Comparison of ENCODE assay signal across 15 cellular contexts in the genomic region with DNA sequence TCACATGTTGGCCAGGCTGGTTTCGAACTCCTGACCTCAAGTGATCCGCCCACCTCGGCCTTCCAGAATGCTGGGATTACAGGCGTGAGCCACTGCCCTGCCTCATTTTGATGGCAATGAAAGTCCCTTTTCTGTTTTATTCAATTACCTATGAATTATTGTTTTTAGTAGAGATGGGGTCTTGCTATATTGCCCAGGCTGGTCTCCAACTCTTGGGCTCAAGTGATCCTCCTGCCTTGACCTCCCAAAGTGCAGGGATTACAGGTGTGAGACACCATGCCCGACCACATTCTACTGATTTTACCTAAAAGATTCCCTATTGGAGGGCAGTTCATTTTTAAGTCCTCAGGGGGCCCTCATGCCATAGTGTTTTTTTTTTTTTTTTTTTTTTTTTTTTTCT. TPM values are rescaled to one million over a fixed set of nuclear protein-coding genes. Genes with fewer than 3 reads are reported as not detected.
DNase-seq lines count a peak whose midpoint lies in the region; ATAC-seq and TF ChIP-seq lines count a peak whose summit lies in the region.
"Not testable (repeated sequence)": the region's sequence is repeated elsewhere in the genome, so short reads cannot be mapped to it uniquely, and the experiment has no call there.
"Had no signal": no experiment of that assay in that cellular context is flagged by ENCODE, and none has a peak within 500 bp of the region (broad histone marks: within the 10 kb centered on the region; RNA-seq: fewer than 3 reads in every experiment).

No MANE protein-coding gene starts in this region.

- H2AFZ ChIP-seq in GM23248: not testable (repeated sequence)

- H3K4me1 Mint-ChIP-seq in WTC11: not testable (repeated sequence)
- H3K4me1 Mint-ChIP-seq in osteocyte (ENCODE audit: unreplicated experiment): peaks cover 44% of the 10 kb centered on the region
- H3K4me1 Mint-ChIP-seq in stimulated activated effector memory CD8-positive, alpha-beta T cell treated with anti-CD3 and anti-CD28 coated beads, Interleukin-12 subunit alpha, Interleukin-12 subunit beta, amount 100 ng/mL, for 72 hours: peaks cover 26% of the 10 kb centered on the region

- not testable (repeated sequence) for H3K9me2 ChIP-seq in GM23248 (ENCODE audit: insufficient read depth)

- not testable (repeated sequence) for TF ChIP-seq POLR2A in esophagus squamous epithelium (IDR thresholded peaks at IDR 0.05)

- H3K27ac Mint-ChIP-seq in WTC11: not testable (repeated sequence)
- H3K27ac Mint-ChIP-seq in osteocyte (ENCODE audit: unreplicated experiment): peak overlapping the region; percentile 54
- peak overlapping the region; percentile 39 for H3K27ac Mint-ChIP-seq in stimulated activated effector memory CD8-positive, alpha-beta T cell treated with anti-CD3 and anti-CD28 coated beads, Interleukin-12 subunit alpha, Interleukin-12 subunit beta, amount 100 ng/mL, for 72 hours

- CTCF ChIA-PET in RWPE1 (lab: Yijun Ruan, JAX): not testable (repeated sequence)
- CTCF ChIA-PET in WTC11 (lab: Charles Lee): interaction anchor here (1.4 kb wide), 1 partner anchor 15 kb away, joined by 18 read pairs; no protein-coding TSS in a partner anchor

- DNase-seq in GM23248; RWPE1 (ENCODE audit: low spot score); WTC11 (ENCODE audit: low spot score); esophagus squamous epithelium (lab: John Stamatoyannopoulos, UW); osteocyte (ENCODE audit: extremely low spot score, unreplicated experiment); stimulated activated effector memory CD8-positive, alpha-beta T cell treated with anti-CD3 and anti-CD28 coated beads, Interleukin-12 subunit alpha, Interleukin-12 subunit beta, amount 100 ng/mL, for 72 hours (ENCODE audit: low spot score in 2 of 2): not testable (repeated sequence)

- H3K27me3 ChIP-seq in GM23248 (replicated peaks; ENCODE audit: insufficient read depth); esophagus squamous epithelium: not testable (repeated sequence)

- POLR2A ChIA-PET in RWPE1 (lab: Yijun Ruan, JAX; ENCODE audit: low non-redundant PET): not testable (repeated sequence)
- POLR2A ChIA-PET in WTC11 (lab: Charles Lee): interaction anchor here (1.4 kb wide), 1 partner anchor 24 kb away, joined by 4 read pairs; the partner anchor contains the start of gene DNAJB1

- not testable (repeated sequence) for ATAC-seq in WTC11; stimulated activated effector memory CD8-positive, alpha-beta T cell treated with anti-CD3 and anti-CD28 coated beads, Interleukin-12 subunit alpha, Interleukin-12 subunit beta, amount 100 ng/mL, for 72 hours

- H3K4me2 ChIP-seq in GM23248 (ENCODE audit: unreplicated experiment): not testable (repeated sequence)

- in situ Hi-C loops in GM23248 (cut with MboI): not testable (repeated sequence)

- 80 to 82% methylated on average over 5 of the region's 5 CpGs for WGBS in GM23248 (ENCODE audit: low coverage in 1 of 2, low lambda C conversion rate in 2 of 2, missing lambda C conversion rate in 2 of 2), 2 experiments
- 70 to 79% methylated on average over 5 of the region's 5 CpGs for WGBS in esophagus squamous epithelium, 2 donors

- H3K36me3 Mint-ChIP-seq in WTC11; osteocyte (ENCODE audit: unreplicated experiment): not testable (repeated sequence)
- H3K36me3 Mint-ChIP-seq in stimulated activated effector memory CD8-positive, alpha-beta T cell treated with anti-CD3 and anti-CD28 coated beads, Interleukin-12 subunit alpha, Interleukin-12 subunit beta, amount 100 ng/mL, for 72 hours: peaks cover 31% of the 10 kb centered on the region

- H3K4me3 Mint-ChIP-seq in WTC11; osteocyte (ENCODE audit: unreplicated experiment); stimulated activated effector memory CD8-positive, alpha-beta T cell treated with anti-CD3 and anti-CD28 coated beads, Interleukin-12 subunit alpha, Interleukin-12 subunit beta, amount 100 ng/mL, for 72 hours: not testable (repeated sequence)

- H3K4me3 ChIP-seq in GM23248, esophagus squamous epithelium: not testable (repeated sequence)

- intact Hi-C loops in esophagus squamous epithelium (cut with DNase I): not testable (repeated sequence)

- H3K9ac ChIP-seq in GM23248: not testable (repeated sequence)

- H3K36me3 ChIP-seq in GM23248 (ENCODE audit: low read depth): not testable (repeated sequence)
- peaks cover 0 to 28% (median 0%) of the 10 kb centered on the region in 3 donors for H3K36me3 ChIP-seq in esophagus squamous epithelium

- H3K9me3 ChIP-seq in GM23248 (ENCODE audit: low read depth); esophagus squamous epithelium: not testable (repeated sequence)

- H3K79me2 ChIP-seq in GM23248 (ENCODE audit: insufficient read depth): not testable (repeated sequence)

- H3K27me3 Mint-ChIP-seq in WTC11 (ENCODE audit: low read depth); osteocyte (ENCODE audit: unreplicated experiment): not testable (repeated sequence)

- H3K4me1 ChIP-seq in GM23248 (ENCODE audit: insufficient read depth): not testable (repeated sequence)
- H3K4me1 ChIP-seq in esophagus squamous epithelium: peaks cover 37 to 83% (median 44%) of the 10 kb centered on the region in 3 donors

- H4K20me1 ChIP-seq in GM23248 (ENCODE audit: insufficient read depth): not testable (repeated sequence)

- TF ChIP-seq CTCF in RWPE1 (conservative IDR thresholded peaks at IDR 0.05; ENCODE audit: low read depth); WTC11 (IDR thresholded peaks at IDR 0.05); esophagus squamous epithelium (IDR thresholded peaks at IDR 0.05); osteocyte (IDR thresholded peaks at IDR 0.05): not testable (repeated sequence)

- H3K9me3 Mint-ChIP-seq in WTC11; osteocyte (ENCODE audit: unreplicated experiment); stimulated activated effector memory CD8-positive, alpha-beta T cell treated with anti-CD3 and anti-CD28 coated beads, Interleukin-12 subunit alpha, Interleukin-12 subunit beta, amount 100 ng/mL, for 72 hours: not testable (repeated sequence)

- 0 out of 2 replicates have a peak overlapping the region, but pooled peaks have one; percentile 18 for H3K27ac ChIP-seq in GM23248
- peak overlapping the region; percentile 94 for H3K27ac ChIP-seq in RWPE1
- peak overlapping the region; percentile 25 for H3K27ac ChIP-seq in cingulate gyrus (ENCODE audit: low read depth, low read length)
- H3K27ac ChIP-seq in esophagus squamous epithelium: peak overlapping the region in 3 of 4 donors; percentile 79 to 89 (median 89)

- H3F3A ChIP-seq in GM23248 (ENCODE audit: insufficient read depth): not testable (repeated sequence)

TF ChIP-seq in WTC11, 78 proteins besides CTCF, POLR2A, EP300 and RAD21:
- TF ChIP-seq ZNF121 (CRISPR knock-in tag; IDR thresholded peaks at IDR 0.05): peak; percentile 86; the same call in 1 of the 2 replicates

RNA-seq across cellular contexts. Expression of gene TECR, which starts 12.6 kb away (rescaled TPM):
- total RNA-seq in GM23248 (2014; rRNA removed; shearing (Covaris generic)): 38.8 and 40.1 TPM in 2 replicates
- 129 and 132 TPM in 2 replicates for polyA plus RNA-seq in GM23248 (2016; fragmentation: Nextera tagmentation; extraction: Ambion mirVana)
- 161 to 198 TPM (median 197 TPM) in 3 replicates for total RNA-seq in WTC11 (2021)
- total RNA-seq in esophagus squamous epithelium: 100 to 1,000 TPM; 130 to 290 (median 190) TPM
- 136 and 139 TPM in 2 replicates for total RNA-seq in osteocyte

RNA-seq across cellular contexts. Expression of gene DNAJB1, which starts 23.8 kb away (rescaled TPM):
- total RNA-seq in GM23248 (2014; rRNA removed; shearing (Covaris generic)): 82.5 and 101 TPM in 2 replicates
- 124 and 127 TPM in 2 replicates for polyA plus RNA-seq in GM23248 (2016; fragmentation: Nextera tagmentation; extraction: Ambion mirVana)
- total RNA-seq in WTC11 (2021) (54.5 to 88.7 TPM (median 81.9 TPM) in 3 replicates), esophagus squamous epithelium (100 to 1,000 TPM; 182 to 294 (median 224) TPM), osteocyte (80.0 and 84.6 TPM in 2 replicates)

RNA-seq across cellular contexts. Expression of gene NDUFB7, which starts 29.9 kb away (rescaled TPM):
- total RNA-seq in GM23248 (2014; rRNA removed; shearing (Covaris generic)): 186 and 244 TPM in 2 replicates
- 316 and 336 TPM in 2 replicates for polyA plus RNA-seq in GM23248 (2016; fragmentation: Nextera tagmentation; extraction: Ambion mirVana)
- total RNA-seq in WTC11 (2021): 240 to 255 TPM (median 254 TPM) in 3 replicates
- total RNA-seq in esophagus squamous epithelium: 100 to 1,000 TPM; 262 to 379 (median 295) TPM
- total RNA-seq in osteocyte: 149 and 158 TPM in 2 replicates

RNA-seq across cellular contexts. Expression of gene CLEC17A, which starts 40.9 kb away (rescaled TPM):
- not detected in 2 replicates for total RNA-seq in GM23248 (2014; rRNA removed; shearing (Covaris generic))
- not detected in 2 replicates for polyA plus RNA-seq in GM23248 (2016; fragmentation: Nextera tagmentation; extraction: Ambion mirVana)
- 0.14 TPM in 1 of 3 replicates, not detected in the others for total RNA-seq in WTC11 (2021)
- total RNA-seq in esophagus squamous epithelium: not detected
- not detected in 2 replicates for total RNA-seq in osteocyte
- total RNA-seq: A172; A673; CD4-positive, alpha-beta T cell; H4; H9 had no signal
- polyA plus RNA-seq: BJ; CD8-positive, alpha-beta memory T cell; GM23338 had no signal

RNA-seq across cellular contexts. Expression of gene GIPC1, which starts 46.1 kb away (rescaled TPM):
- total RNA-seq in GM23248 (2014; rRNA removed; shearing (Covaris generic)): 143 and 173 TPM in 2 replicates
- 106 and 112 TPM in 2 replicates for polyA plus RNA-seq in GM23248 (2016; fragmentation: Nextera tagmentation; extraction: Ambion mirVana)
- total RNA-seq in WTC11 (2021) (70.7 to 76.5 TPM (median 75.0 TPM) in 3 replicates), esophagus squamous epithelium (100 to 1,000 TPM; 147 to 432 (median 243) TPM), osteocyte (89.0 and 90.3 TPM in 2 replicates)

Comparison
In these comparisons a context has a peak if more than half of its experiments do, and no peak if none do; other contexts are left out.
1. H3K27ac ChIP-seq: peak in every context shown above with its lines; median percentile 94 in RWPE1; 89 in esophagus squamous epithelium; 25 in cingulate gyrus; 18 in GM23248.